Comparison of ENCODE assay signal across 19 cellular contexts in genomic region chr1:93638307-93638847, GRCh38. TPM values are rescaled to one million over a fixed set of nuclear protein-coding genes. Genes with fewer than 3 reads are reported as not detected.
DNase-seq lines count a peak whose midpoint lies in the region; ATAC-seq and TF ChIP-seq lines count a peak whose summit lies in the region.
"Had no signal": no experiment of that assay in that cellular context is flagged by ENCODE, and none has a peak within 500 bp of the region (broad histone marks: within the 10 kb centered on the region; RNA-seq: fewer than 3 reads in every experiment).

No MANE protein-coding gene starts in this region.

- no peak overlapping the region for H3K27ac ChIP-seq in coronary artery
- H3K27ac ChIP-seq: vagina had no signal

- H3K36me3 Mint-ChIP-seq in mesothelial cell of epicardium, result peaks cover 8% of the 10 kb centered on the region
- H3K36me3 Mint-ChIP-seq in type B pancreatic cell, result peaks cover 34% of the 10 kb centered on the region
- no peaks in the 10 kb centered on the region for H3K36me3 Mint-ChIP-seq in T-helper 17 cell (ENCODE audit: low read depth)
- H3K36me3 Mint-ChIP-seq: activated naive CD8-positive, alpha-beta T cell had no signal

- H3K4me1 Mint-ChIP-seq in mesothelial cell of epicardium (peaks cover 13% of the 10 kb centered on the region), type B pancreatic cell (ENCODE audit: unreplicated experiment) (peaks cover 37% of the 10 kb centered on the region), T-helper 17 cell (peaks cover under 1% of the 10 kb centered on the region)

- intact Hi-C loops in Right ventricle myocardium superior (cut with DNase I) (no loop called here), Right ventricle myocardium inferior (cut with DNase I) (loop anchor here (2.0 kb wide), 1 partner anchor 42 kb away; the partner anchor contains the start of gene BCAR3)

- no peak for DNase-seq in Right ventricle myocardium superior
- DNase-seq in Right ventricle myocardium inferior (ENCODE audit: missing footprints), result no peak
- peak; percentile 53 for DNase-seq in choroid plexus epithelial cell (ENCODE audit: low read depth)
- DNase-seq in mesothelial cell of epicardium (ENCODE audit: low spot score in 2 of 2, unreplicated experiment in 2 of 2), result no peak
- DNase-seq in type B pancreatic cell (ENCODE audit: extremely low spot score, unreplicated experiment), result no peak
- DNase-seq in SHP77 treated with DMSO at 0.1 percent for 48 hours (lab: John Stamatoyannopoulos, UW), result no peak
- DNase-seq in T-helper 17 cell, result no peak
- no peak for DNase-seq in coronary artery (ENCODE audit: low spot score)
- DNase-seq: IMR-90; MG63; naive B cell; NCI-H1436 treated with DMSO at 0.1 percent for 48 hours; SK-N-SH; stimulated activated CD4-positive, alpha-beta T cell treated with anti-CD3 and anti-CD28 coated beads, Interleukin-4, amount 100 ng/mL, for 1 hour had no signal

- H3K27me3 Mint-ChIP-seq in mesothelial cell of epicardium (ENCODE audit: low read depth) (no peaks in the 10 kb centered on the region), type B pancreatic cell (no peaks in the 10 kb centered on the region), T-helper 17 cell (no peaks in the 10 kb centered on the region)
- H3K27me3 Mint-ChIP-seq: activated naive CD8-positive, alpha-beta T cell; naive B cell had no signal

- H3K9me3 ChIP-seq in T-helper 17 cell (ENCODE audit: control insufficient read depth, low read length, poor library complexity, severe bottlenecking), result no peaks in the 10 kb centered on the region
- H3K9me3 ChIP-seq: HAP-1, MG63, SK-N-SH, vagina had no signal

- H3K9me3 Mint-ChIP-seq in mesothelial cell of epicardium (peaks cover 4% of the 10 kb centered on the region), type B pancreatic cell (peaks cover 4% of the 10 kb centered on the region)
- H3K9me3 Mint-ChIP-seq: activated T-helper 1 cell treated with anti-CD3 and anti-CD28 coated beads, Interleukin-12 subunit alpha, Interleukin-12 subunit beta, Interleukin-2, Interleukin-4 antibody, amounts not matched to agents 30 ng/mL and 10 ng/mL and 1 ng/mL, durations not matched to agents 14 hours and 24 hours and 36 hours; naive B cell had no signal

- no peak overlapping the region for H3K4me3 ChIP-seq in choroid plexus epithelial cell (ENCODE audit: low read depth, low read length)
- no peak overlapping the region for H3K4me3 ChIP-seq in coronary artery
- H3K4me3 ChIP-seq: HAP-1, MG63, smooth muscle cell, vagina had no signal

- H3K4me3 Mint-ChIP-seq in mesothelial cell of epicardium, result peak overlapping the region; percentile 9
- peak overlapping the region; percentile 60 for H3K4me3 Mint-ChIP-seq in type B pancreatic cell
- H3K4me3 Mint-ChIP-seq in T-helper 17 cell, result no peak overlapping the region
- H3K4me3 Mint-ChIP-seq: activated naive CD8-positive, alpha-beta T cell; activated T-helper 1 cell treated with anti-CD3 and anti-CD28 coated beads, Interleukin-12 subunit alpha, Interleukin-12 subunit beta, Interleukin-2, Interleukin-4 antibody, amounts not matched to agents 30 ng/mL and 10 ng/mL and 1 ng/mL, durations not matched to agents 14 hours and 24 hours and 36 hours; naive B cell had no signal

- peak; percentile 74 for ATAC-seq in Right ventricle myocardium superior (ENCODE audit: poor library complexity)
- no peak for ATAC-seq in Right ventricle myocardium inferior
- ATAC-seq in T-helper 17 cell, result no peak

- no peak for TF ChIP-seq CTCF in choroid plexus epithelial cell (conservative IDR thresholded peaks at IDR 0.05; ENCODE audit: low read depth, low read length)
- TF ChIP-seq CTCF in mesothelial cell of epicardium (IDR thresholded peaks at IDR 0.05; ENCODE audit: unreplicated experiment), result no peak
- TF ChIP-seq CTCF in type B pancreatic cell (conservative IDR thresholded peaks at IDR 0.05), result no peak
- TF ChIP-seq CTCF in coronary artery (IDR thresholded peaks at IDR 0.05), result no peak

- H3K27ac Mint-ChIP-seq in mesothelial cell of epicardium, result peak overlapping the region; percentile 99
- H3K27ac Mint-ChIP-seq in type B pancreatic cell, result peak overlapping the region; percentile 85
- no peak overlapping the region for H3K27ac Mint-ChIP-seq in T-helper 17 cell
- H3K27ac Mint-ChIP-seq: activated naive CD8-positive, alpha-beta T cell; activated T-helper 1 cell treated with anti-CD3 and anti-CD28 coated beads, Interleukin-12 subunit alpha, Interleukin-12 subunit beta, Interleukin-2, Interleukin-4 antibody, amounts not matched to agents 30 ng/mL and 10 ng/mL and 1 ng/mL, durations not matched to agents 14 hours and 24 hours and 36 hours; naive B cell had no signal

RNA-seq across cellular contexts. Expression of gene BCAR3, which starts 43.3 kb away (rescaled TPM):
- total RNA-seq in Right ventricle myocardium superior, result 18.5 TPM
- total RNA-seq in Right ventricle myocardium inferior, result 17.8 TPM
- total RNA-seq in mesothelial cell of epicardium, result 9.0 to 9.2 TPM (median 9.1 TPM) in 3 replicates
- 16.6 and 52.1 TPM in 2 replicates for total RNA-seq in type B pancreatic cell (ENCODE audit: low replicate concordance)
- 1 to 10 TPM in 1 of 2 donors, under 1 TPM in 1; 0.87 to 1.0 TPM for total RNA-seq in T-helper 17 cell
